ENCODE assay signal across 7 cellular contexts in genomic region chr3:33440578-33441321, GRCh38. TPM values are rescaled to one million over a fixed set of nuclear protein-coding genes. Genes with fewer than 3 reads are reported as not detected.
DNase-seq lines count a peak whose midpoint lies in the region; ATAC-seq, FAIRE-seq and TF ChIP-seq lines count a peak whose summit lies in the region.

No MANE protein-coding gene starts in this region.

- TF ChIP-seq POLR2A in GM12891 (IDR thresholded peaks at IDR 0.05; ENCODE audit: low read depth, low read length), result peak; percentile 97

- TF ChIP-seq CTCF in HFF-Myc (IDR thresholded peaks at IDR 0.05; ENCODE audit: low read depth, low read length, missing control alignments), result no peak
- no peak for TF ChIP-seq CTCF in psoas muscle (IDR thresholded peaks at IDR 0.05)

- no peaks in the 10 kb centered on the region for H3K36me3 ChIP-seq in SJCRH30
- H3K36me3 ChIP-seq in psoas muscle (ENCODE audit: insufficient read depth in 1 of 2, low read depth in 1 of 2), result no peaks in the 10 kb centered on the region

- peak overlapping the region; percentile 88 for H3K27ac ChIP-seq in SJCRH30
- H3K27ac ChIP-seq in angular gyrus (ENCODE audit: low read depth, low read length), result peak overlapping the region; percentile 95
- peak overlapping the region; percentile 100 for H3K27ac ChIP-seq in right cardiac atrium (ENCODE audit: low read length)
- H3K27ac ChIP-seq in psoas muscle, result peak overlapping the region; percentile 92

- H3K9me3 ChIP-seq in SJCRH30 (replicated peaks), result no peaks in the 10 kb centered on the region
- no peaks in the 10 kb centered on the region for H3K9me3 ChIP-seq in right cardiac atrium (ENCODE audit: control insufficient read depth, low read length)
- no peaks in the 10 kb centered on the region for H3K9me3 ChIP-seq in psoas muscle

- intact Hi-C loops in right cardiac atrium (cut with DNase I) (no loop called here), psoas muscle (cut with DNase I) (loop anchor here in 1 of 2 donors (5.0 kb wide), 1 partner anchor 362 kb away; no protein-coding TSS in a partner anchor)

- ATAC-seq in right cardiac atrium (peak; percentile 86 to 87), psoas muscle (peak; percentile 79 to 91 (median 86))

- WGBS in right cardiac atrium, result under 1% methylated on average over 36 of the region's 36 CpGs
- WGBS in psoas muscle, 3 donors, result 0% methylated on average over 36 of the region's 36 CpGs

- H3K4me3 ChIP-seq in HFF-Myc (replicated peaks; ENCODE audit: low read depth, low read length), result peak overlapping the region; percentile 75
- H3K4me3 ChIP-seq in SJCRH30, result peak overlapping the region; percentile 71
- peak overlapping the region; percentile 87 for H3K4me3 ChIP-seq in right cardiac atrium (ENCODE audit: low read length)
- peak overlapping the region; percentile 90 for H3K4me3 ChIP-seq in psoas muscle

- no peak for FAIRE-seq in GM12891 (lab: Jason Lieb, UNC)

- DNase-seq in GM12891 (ENCODE audit: insufficient read length, low spot score), result no peak
- peak; percentile 100 for DNase-seq in HFF-Myc (ENCODE audit: extremely low read depth, low read depth)
- DNase-seq in MV-4-11 (lab: John Stamatoyannopoulos, UW), result peak; percentile 100
- DNase-seq in SJCRH30, result peak; percentile 96 to 98
- DNase-seq in right cardiac atrium, result peak; percentile 85 to 86 (median 86)
- peak; percentile 77 to 85 for DNase-seq in psoas muscle

- no peaks in the 10 kb centered on the region for H3K27me3 ChIP-seq in SJCRH30
- H3K27me3 ChIP-seq in right cardiac atrium (ENCODE audit: control insufficient read depth, insufficient read depth), result no peaks in the 10 kb centered on the region
- H3K27me3 ChIP-seq in psoas muscle (ENCODE audit: insufficient read depth in 3 of 3, low read length in 2 of 3), result no peaks in the 10 kb centered on the region

- 0 out of 2 replicates have a peak, but pooled peaks cover 5% of the 10 kb centered on the region for H3K4me1 ChIP-seq in SJCRH30
- peaks cover 5% of the 10 kb centered on the region for H3K4me1 ChIP-seq in right cardiac atrium (ENCODE audit: control insufficient read depth, insufficient read depth, low read length)
- peaks cover 39% of the 10 kb centered on the region for H3K4me1 ChIP-seq in psoas muscle

TF ChIP-seq in GM12891, 5 proteins besides CTCF, POLR2A, EP300 and RAD21:
- TF ChIP-seq SPI1 (IDR thresholded peaks at IDR 0.05; ENCODE audit: low read depth, low read length) (peak; percentile 79), POU2F2 (IDR thresholded peaks at IDR 0.05; ENCODE audit: low read depth, low read length) (no peak), TAF1 (IDR thresholded peaks at IDR 0.05; ENCODE audit: low read depth, low read length) (peak; percentile 75), POLR2AphosphoS5 (IDR thresholded peaks at IDR 0.05; ENCODE audit: low read depth, low read length) (peak; percentile 97), PAX5 (IDR thresholded peaks at IDR 0.05; ENCODE audit: insufficient read depth, low read length, severe bottlenecking) (no peak)

RNA-seq across cellular contexts. Expression of gene UBP1, which starts 0.5 kb away (rescaled TPM):
- polyA plus RNA-seq in GM12891 (2012; ENCODE audit: low read depth, missing spikeins), result 40.7 TPM
- 38.8 and 40.9 TPM in 2 replicates for total RNA-seq in SJCRH30 (2014; rRNA removed; shearing (Covaris generic))
- total RNA-seq in right cardiac atrium (10 to 100 TPM; 41.6 to 47.4 (median 45.8) TPM), psoas muscle (10 to 100 TPM; 22.4 to 26.6 (median 24.7) TPM)
- polyA plus RNA-seq in right cardiac atrium (22.4 TPM), psoas muscle (10 to 100 TPM; 12.6 to 44.1 (median 33.6) TPM)
